In genomic region chr10:116466715-116467422, GRCh38 we compare ENCODE assay signal across 34 cellular contexts. TPM values are rescaled to one million over a fixed set of nuclear protein-coding genes. Genes with fewer than 3 reads are reported as not detected.
"Had no signal": no experiment of that assay in that cellular context is flagged by ENCODE, and none has a peak within 500 bp of the region (broad histone marks: within the 10 kb centered on the region; RNA-seq: fewer than 3 reads in every experiment).

No MANE protein-coding gene starts in this region.

- H3K36me3 ChIP-seq: esophagus muscularis mucosa, heart right ventricle, lower lobe of right lung, ovary, sigmoid colon, thoracic aorta, tibial nerve, upper lobe of left lung had no signal

- H3K36me3 Mint-ChIP-seq: memory B cell; natural killer cell; stimulated activated naive B cell treated with anti-CD40 and anti-IgM and Interleukin-4, amounts not matched to agents 10 μg/mL and 1 μg/mL and 100 μg/mL, for 72 hours had no signal

- H3K4me1 Mint-ChIP-seq: memory B cell; natural killer cell; stimulated activated naive B cell treated with anti-CD40 and anti-IgM and Interleukin-4, amounts not matched to agents 10 μg/mL and 1 μg/mL and 100 μg/mL, for 72 hours had no signal

- H3K27ac Mint-ChIP-seq: endodermal cell; memory B cell; natural killer cell; stimulated activated naive B cell treated with anti-CD40 and anti-IgM and Interleukin-4, amounts not matched to agents 10 μg/mL and 1 μg/mL and 100 μg/mL, for 72 hours; stimulated activated naive CD8-positive, alpha-beta T cell treated with anti-CD3 and anti-CD28 coated beads, Interleukin-15, Interleukin-2, amounts not matched to agents 100 ng/mL and 50 ng/mL, for 24 hours had no signal

- H3K4me1 ChIP-seq: esophagus muscularis mucosa, heart right ventricle, lower lobe of right lung, psoas muscle, sigmoid colon, tibial nerve, upper lobe of left lung had no signal

- H3K4me3 Mint-ChIP-seq: endodermal cell; memory B cell; natural killer cell; neural crest cell; stimulated activated naive B cell treated with anti-CD40 and anti-IgM and Interleukin-4, amounts not matched to agents 10 μg/mL and 1 μg/mL and 100 μg/mL, for 72 hours; stimulated activated naive CD8-positive, alpha-beta T cell treated with anti-CD3 and anti-CD28 coated beads, Interleukin-15, Interleukin-2, amounts not matched to agents 100 ng/mL and 50 ng/mL, for 24 hours had no signal

- H3K27me3 ChIP-seq: esophagus muscularis mucosa, heart right ventricle, ovary, sigmoid colon, tibial nerve, upper lobe of left lung had no signal

- H3K9me3 ChIP-seq: esophagus muscularis mucosa, heart right ventricle, lower lobe of right lung, ovary, psoas muscle, sigmoid colon, thoracic aorta, tibial nerve, upper lobe of left lung had no signal

- H3K27me3 Mint-ChIP-seq: stimulated activated naive CD8-positive, alpha-beta T cell treated with anti-CD3 and anti-CD28 coated beads, Interleukin-15, Interleukin-2, amounts not matched to agents 100 ng/mL and 50 ng/mL, for 24 hours had no signal

- H3K27ac ChIP-seq: esophagus muscularis mucosa, heart right ventricle, lower lobe of right lung, ovary, psoas muscle, sigmoid colon, skin epidermis, thoracic aorta, tibial nerve, upper lobe of left lung had no signal

- FAIRE-seq: endothelial cell of umbilical vein, islet of Langerhans, urothelium cell line had no signal

- DNase-seq: cerebellar nuclear complex; effector CD8-positive, alpha-beta T cell; endodermal cell; foreskin melanocyte; glutamatergic neuron; heart right ventricle; hippocampal formation; left ventricle myocardium superior; lower lobe of right lung; natural killer cell; nucleus accumbens; ovary; posterior cingulate gyrus; psoas muscle; right cardiac atrium; sigmoid colon; stimulated activated CD4-positive, alpha-beta T cell treated with anti-CD3 and anti-CD28 coated beads, Interleukin-15, amount 100 ng/mL, for 24 hours; stimulated activated CD4-positive, alpha-beta T cell treated with anti-CD3 and anti-CD28 coated beads, Interleukin-2, amount 100 ng/mL, for 48 hours; stimulated activated naive B cell treated with anti-CD40 and anti-IgM and Interleukin-4, amounts not matched to agents 10 μg/mL and 1 μg/mL and 100 μg/mL, for 72 hours; upper lobe of left lung had no signal

- H3K4me3 ChIP-seq: esophagus muscularis mucosa, heart right ventricle, lower lobe of right lung, ovary, psoas muscle, sigmoid colon, skin epidermis, thoracic aorta, tibial nerve, upper lobe of left lung had no signal

- H3K9me3 Mint-ChIP-seq: endodermal cell; stimulated activated naive CD8-positive, alpha-beta T cell treated with anti-CD3 and anti-CD28 coated beads, Interleukin-15, Interleukin-2, amounts not matched to agents 100 ng/mL and 50 ng/mL, for 24 hours had no signal

RNA-seq across cellular contexts. Expression of gene PNLIPRP3, which starts 39.2 kb away (rescaled TPM):
- total RNA-seq: endodermal cell, endothelial cell of umbilical vein, epithelial cell of proximal tubule, fibroblast of lung, heart right ventricle, left ventricle myocardium superior, lower lobe of right lung, mononuclear cell, natural killer cell, neural crest cell, ovary, psoas muscle, renal cortical epithelial cell, right cardiac atrium, tibial nerve had no signal
- polyA plus RNA-seq: endothelial cell of umbilical vein, fibroblast of lung, heart right ventricle, ovary, psoas muscle, right cardiac atrium, sigmoid colon had no signal
